ENCODE assay signal across 1 cellular context in genomic region chr20:47677314-47678129, GRCh38.
TF ChIP-seq lines count a peak whose summit lies in the region.

No MANE protein-coding gene starts in this region.

TF ChIP-seq in GM12878, 131 proteins besides CTCF, POLR2A, EP300 and RAD21 (continued from another document):
- TF ChIP-seq ZNF592 (IDR thresholded peaks at IDR 0.05) (0 out of 2 replicates have a peak, but pooled peaks have one; percentile 23), RB1 (IDR thresholded peaks at IDR 0.05; ENCODE audit: borderline replicate concordance) (0 out of 2 replicates have a peak, but pooled peaks have one; percentile 38), IRF4 (IDR thresholded peaks at IDR 0.05; ENCODE audit: low read depth, low read length) (0 out of 2 replicates have a peak, but pooled peaks have one; percentile 44), IRF3 (IDR thresholded peaks at IDR 0.05) (no peak), TCF3 (IDR thresholded peaks at IDR 0.05; ENCODE audit: borderline replicate concordance, insufficient read depth, low read depth, low read length) (0 out of 2 replicates have a peak, but pooled peaks have one; percentile 62), ZNF24 (IDR thresholded peaks at IDR 0.05) (no peak), SMARCA5 (IDR thresholded peaks at IDR 0.05) (peak; percentile 30; the same call in 1 of the 2 replicates), CHD4 (IDR thresholded peaks at IDR 0.05) (no peak), TCF12 (IDR thresholded peaks at IDR 0.05; ENCODE audit: low read depth, low read length) (peak; percentile 52; the same call in 1 of the 2 replicates), ZBTB33 (IDR thresholded peaks at IDR 0.05) (no peak), TCF7 (IDR thresholded peaks at IDR 0.05; ENCODE audit: borderline replicate concordance) (no peak), YY1 (IDR thresholded peaks at IDR 0.05; ENCODE audit: low read depth, low read length) (0 out of 2 replicates have a peak, but pooled peaks have one; percentile 58), SMC3 (IDR thresholded peaks at IDR 0.05; ENCODE audit: borderline replicate concordance, low read length) (peak; percentile 86; the same call in 1 of the 2 replicates), EZH2 (IDR thresholded peaks at IDR 0.05; ENCODE audit: borderline replicate concordance, control insufficient read depth, low read depth, low read length) (no peak), HDAC6 (IDR thresholded peaks at IDR 0.05; ENCODE audit: unreplicated experiment) (no peak), CUX1 (IDR thresholded peaks at IDR 0.05; ENCODE audit: insufficient replicate concordance, low read depth, low read length) (no peak), PRDM15 (CRISPR knock-in tag; IDR thresholded peaks at IDR 0.05) (no peak), SREBF2 (IDR thresholded peaks at IDR 0.05; ENCODE audit: low read length) (no peak), LARP7 (IDR thresholded peaks at IDR 0.05) (0 out of 2 replicates have a peak, but pooled peaks have one; percentile 26)
